ENCODE assay signal across 8 cellular contexts in the genomic region with DNA sequence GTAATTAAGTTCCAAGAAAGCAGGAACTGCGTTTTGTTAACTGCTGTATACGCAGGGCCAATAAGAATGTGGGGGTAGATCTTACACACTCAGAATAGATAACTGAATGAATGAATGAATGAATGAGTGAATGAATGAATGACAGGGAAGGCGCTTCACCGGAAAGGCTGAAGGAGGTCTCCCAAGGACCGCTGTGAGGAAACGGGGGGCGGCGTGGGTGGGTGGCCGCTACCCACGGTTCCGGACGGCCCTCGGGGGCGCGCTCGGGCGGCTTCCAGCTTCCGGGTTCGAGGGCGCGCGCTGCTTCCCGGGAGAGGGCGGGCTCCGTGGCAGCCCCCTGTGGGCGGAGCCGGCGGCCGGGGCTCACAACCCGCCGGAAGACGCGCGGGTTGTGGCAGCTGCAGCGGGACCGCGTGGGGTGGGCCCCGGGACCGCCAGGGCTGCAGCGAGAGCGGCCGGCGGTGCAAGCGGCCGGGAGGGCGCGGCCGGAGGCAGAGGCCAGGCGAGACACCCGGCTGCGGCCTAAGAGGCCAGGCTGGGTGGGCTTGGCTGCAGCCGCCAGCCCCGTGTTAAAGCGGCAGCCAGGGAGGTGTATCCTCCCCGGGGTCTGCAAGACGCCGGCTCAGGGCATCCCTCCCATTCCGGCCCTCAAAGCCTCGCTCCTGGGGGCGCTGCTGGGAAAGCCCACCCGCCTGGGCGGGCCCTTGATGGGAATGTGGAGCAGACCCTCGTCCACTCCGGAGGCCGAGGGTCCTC. TPM values are rescaled to one million over a fixed set of nuclear protein-coding genes. Genes with fewer than 3 reads are reported as not detected.
DNase-seq lines count a peak whose midpoint lies in the region; ATAC-seq and TF ChIP-seq lines count a peak whose summit lies in the region.

A gene (plus strand): TSS at position 367 of the 756 bp plus-strand sequence. CDS start 2,072 bp downstream, outside the sequence.

- H3K4me3 ChIP-seq in Karpas-422 (ENCODE audit: low read length) (peak within 1 kb of the TSS; percentile 84), heart left ventricle (peak within 1 kb of the TSS; percentile 64 to 99 (median 89))

- peaks cover 15% of the 10 kb centered on the region for H3K79me2 ChIP-seq in Karpas-422 (ENCODE audit: low read length)

- H3K27ac ChIP-seq in CD4-positive, alpha-beta T cell (ENCODE audit: low read depth, low read length) = peak within 1 kb of the TSS; percentile 36
- H3K27ac ChIP-seq in Karpas-422 (ENCODE audit: low read length) (peak within 1 kb of the TSS; percentile 27), heart left ventricle (peak within 1 kb of the TSS in 11 of 12 donors; percentile 17 to 80 (median 68))

- CTCF ChIA-PET in CD4-positive, alpha-beta T cell (lab: Charles Lee) = interaction anchor here (1.2 to 1.7 kb wide), 2 partner anchors 27 to 192 kb away, joined by 3 read pairs; a partner anchor contains a TSS

- POLR2A ChIA-PET in CD4-positive, alpha-beta T cell (lab: Charles Lee) = interaction anchor here (0.9 to 2.3 kb wide), 7 partner anchors 14 to 438 kb away, joined by 3 to 13 read pairs (median 3); a partner anchor contains a TSS

- H3K4me1 ChIP-seq in Karpas-422 (ENCODE audit: low read length) (peaks cover 21% of the 10 kb centered on the region), heart left ventricle (peaks cover 0 to 17% (median 7%) of the 10 kb centered on the region in 12 donors)

- peaks cover 45% of the 10 kb centered on the region for H3K9me3 ChIP-seq in CD4-positive, alpha-beta T cell (ENCODE audit: control insufficient read depth, low read length)
- H3K9me3 ChIP-seq in Karpas-422 (ENCODE audit: low read length) (peaks cover 18% of the 10 kb centered on the region), heart left ventricle (peaks cover 0 to 36% (median 26%) of the 10 kb centered on the region in 12 donors)

- TF ChIP-seq CTCF in CD4-positive, alpha-beta T cell (IDR thresholded peaks at IDR 0.05) = no peak
- peak in 1 of 12 donors; percentile 15 for TF ChIP-seq CTCF in heart left ventricle (IDR thresholded peaks at IDR 0.05)
- no peak for TF ChIP-seq CTCF in type B pancreatic cell (conservative IDR thresholded peaks at IDR 0.05)

- H3K4me2 ChIP-seq in Karpas-422 (ENCODE audit: low read depth, low read length, poor library complexity, severe bottlenecking) = peak within 1 kb of the TSS; percentile 74

- peak; percentile 93 for ATAC-seq in CD4-positive, alpha-beta T cell (ENCODE audit: poor library complexity)
- peak; percentile 79 for ATAC-seq in GM19463 (IDR thresholded peaks at IDR 0.05; ENCODE audit: unreplicated experiment)
- peak; percentile 54 to 98 (median 94) for ATAC-seq in heart left ventricle

- H3K9ac ChIP-seq in Karpas-422 (ENCODE audit: low read length) = peak within 1 kb of the TSS; percentile 89

- peak in 1 of 2 donors; percentile 68 for TF ChIP-seq POLR2A in heart left ventricle (IDR thresholded peaks at IDR 0.05)

- peak; percentile 37 to 72 (median 54) for DNase-seq in CD4-positive, alpha-beta T cell
- DNase-seq in Karpas-422 (peak; percentile 95), SKM-1 (lab: John Stamatoyannopoulos, UW; ENCODE audit: unreplicated experiment) (peak; percentile 50), heart left ventricle (peak; percentile 75 to 89 (median 80)), posterior vena cava (ENCODE audit: low spot score) (peak; percentile 89), type B pancreatic cell (ENCODE audit: extremely low spot score, unreplicated experiment) (peak; percentile 85)
- peak; percentile 82 for DNase-seq in activated naive CD8-positive, alpha-beta T cell treated with anti-CD3 and anti-CD28 coated beads for 36 hours

- peak within 1 kb of the TSS; percentile 95 for H3K4me3 Mint-ChIP-seq in CD4-positive, alpha-beta T cell
- peak within 1 kb of the TSS; percentile 86 for H3K4me3 Mint-ChIP-seq in activated naive CD8-positive, alpha-beta T cell treated with anti-CD3 and anti-CD28 coated beads for 36 hours
- peak within 1 kb of the TSS; percentile 92 for H3K4me3 Mint-ChIP-seq in type B pancreatic cell

- H3K36me3 ChIP-seq in Karpas-422 (ENCODE audit: insufficient read depth, low read length) (peaks cover 34% of the 10 kb centered on the region), heart left ventricle (peaks cover 0 to 8% (median 6%) of the 10 kb centered on the region in 9 donors)

- intact Hi-C loops in CD4-positive, alpha-beta T cell (cut with DNase I, micrococcal nuclease) = no loop called here
- intact Hi-C loops in heart left ventricle (cut with DNase I) (no loop called here), posterior vena cava (cut with DNase I) (no loop called here)

- peak within 1 kb of the TSS; percentile 72 for H2AFZ ChIP-seq in Karpas-422 (ENCODE audit: low read length)

- 0 to 1% (median 0%) methylated on average over 31 to 65 of the region's 65 CpGs for WGBS in heart left ventricle, 4 donors

- no peaks in the 10 kb centered on the region for H3K27me3 Mint-ChIP-seq in CD4-positive, alpha-beta T cell
- H3K27me3 Mint-ChIP-seq in activated naive CD8-positive, alpha-beta T cell treated with anti-CD3 and anti-CD28 coated beads for 36 hours = no peaks in the 10 kb centered on the region
- no peaks in the 10 kb centered on the region for H3K27me3 Mint-ChIP-seq in type B pancreatic cell

- H3K27me3 ChIP-seq in CD4-positive, alpha-beta T cell (ENCODE audit: control insufficient read depth, insufficient read depth, low read length) = no peaks in the 10 kb centered on the region
- H3K27me3 ChIP-seq in Karpas-422 (ENCODE audit: low read length) = no peaks in the 10 kb centered on the region
- no peaks in the 10 kb centered on the region for H3K27me3 ChIP-seq in heart left ventricle

- peaks cover 68% of the 10 kb centered on the region for H3K36me3 Mint-ChIP-seq in CD4-positive, alpha-beta T cell (ENCODE audit: low read depth)
- peaks cover 50% of the 10 kb centered on the region for H3K36me3 Mint-ChIP-seq in activated naive CD8-positive, alpha-beta T cell treated with anti-CD3 and anti-CD28 coated beads for 36 hours
- peaks cover 19% of the 10 kb centered on the region for H3K36me3 Mint-ChIP-seq in type B pancreatic cell

- H4K20me1 ChIP-seq in Karpas-422 (ENCODE audit: insufficient read depth, low read depth, low read length) = no peaks in the 10 kb centered on the region

- peaks cover 29% of the 10 kb centered on the region for H3K4me1 Mint-ChIP-seq in CD4-positive, alpha-beta T cell (ENCODE audit: low read depth)
- H3K4me1 Mint-ChIP-seq in activated naive CD8-positive, alpha-beta T cell treated with anti-CD3 and anti-CD28 coated beads for 36 hours = peaks cover 14% of the 10 kb centered on the region
- peaks cover 11% of the 10 kb centered on the region for H3K4me1 Mint-ChIP-seq in type B pancreatic cell (ENCODE audit: unreplicated experiment)

- peak within 1 kb of the TSS; percentile 86 for H3K27ac Mint-ChIP-seq in CD4-positive, alpha-beta T cell
- H3K27ac Mint-ChIP-seq in activated naive CD8-positive, alpha-beta T cell treated with anti-CD3 and anti-CD28 coated beads for 36 hours = peak within 1 kb of the TSS; percentile 71
- peak within 1 kb of the TSS; percentile 76 for H3K27ac Mint-ChIP-seq in type B pancreatic cell

- peaks cover 9% of the 10 kb centered on the region for H3K9me3 Mint-ChIP-seq in CD4-positive, alpha-beta T cell
- peaks cover 51% of the 10 kb centered on the region for H3K9me3 Mint-ChIP-seq in activated naive CD8-positive, alpha-beta T cell treated with anti-CD3 and anti-CD28 coated beads for 36 hours
- H3K9me3 Mint-ChIP-seq in type B pancreatic cell = peaks cover 13% of the 10 kb centered on the region

- no peaks in the 10 kb centered on the region for H3K9me2 ChIP-seq in Karpas-422 (replicated peaks; ENCODE audit: insufficient read depth, low read length)

RNA-seq across cellular contexts. Expression of the gene that starts here (rescaled TPM):
- total RNA-seq in CD4-positive, alpha-beta T cell = 1 to 10 TPM; 1.1 to 1.4 TPM
- total RNA-seq in Karpas-422 (2014; rRNA removed; shearing (Covaris generic); ENCODE audit: low replicate concordance) = 13.5 and 14.5 TPM in 2 replicates
- total RNA-seq in activated naive CD8-positive, alpha-beta T cell treated with anti-CD3 and anti-CD28 coated beads for 36 hours = 1 to 10 TPM; 4.2 to 4.6 TPM
- total RNA-seq in heart left ventricle (1 to 10 TPM in 8 of 9 donors, under 1 TPM in 1; 0.75 to 3.1 (median 2.0) TPM), posterior vena cava (1 to 10 TPM; 4.3 to 6.4 TPM), type B pancreatic cell (ENCODE audit: low replicate concordance) (2.2 and 5.1 TPM in 2 replicates)
- polyA plus RNA-seq in heart left ventricle = 1 to 10 TPM; 1.4 to 1.7 TPM

Comparison
In these comparisons a context has a peak if more than half of its experiments do, and no peak if none do; other contexts are left out.
1. Peak in every context shown above with its lines: DNase-seq, ATAC-seq, H3K4me3 ChIP-seq and H3K27ac ChIP-seq.